ENCODE assay signal across 1 cellular context in the genomic region with DNA sequence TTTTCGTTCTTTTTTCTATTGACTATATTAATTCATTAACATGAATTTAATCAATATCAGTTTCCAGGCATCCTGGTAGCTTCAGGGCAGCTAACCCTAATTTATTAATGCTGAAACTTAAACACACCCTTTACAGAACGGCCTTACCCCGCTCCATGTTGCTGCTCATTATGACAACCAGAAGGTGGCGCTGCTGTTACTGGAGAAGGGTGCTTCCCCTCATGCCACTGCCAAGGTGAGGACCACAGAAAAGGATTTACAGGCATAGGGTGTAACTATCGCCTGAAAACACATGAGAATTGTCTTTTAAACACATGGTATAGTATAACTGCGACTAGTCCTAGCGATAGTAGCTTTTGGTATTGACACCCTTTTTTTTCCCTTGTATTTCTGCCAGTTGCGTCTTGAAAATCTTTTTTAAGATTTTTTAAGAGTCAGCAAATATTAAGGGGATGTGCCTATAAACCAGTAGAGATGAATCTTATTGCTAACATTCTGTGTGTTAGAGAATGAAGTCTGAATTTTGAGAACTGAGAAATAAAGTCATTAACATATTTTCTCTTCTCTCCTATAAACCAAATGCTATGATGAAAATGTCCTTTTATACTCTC.
TF ChIP-seq lines count a peak whose summit lies in the region.

No MANE protein-coding gene starts in this region.

TF ChIP-seq in GM12878, 131 proteins besides CTCF, POLR2A, EP300 and RAD21 (continued from another document):
- no peak for TF ChIP-seq ETV6 (conservative IDR thresholded peaks at IDR 0.05 in 1 of 2, IDR thresholded peaks at IDR 0.05 in 1 of 2; ENCODE audit: borderline replicate concordance in 1 of 2, low read depth in 1 of 2)
- no peak for TF ChIP-seq EGR1 (IDR thresholded peaks at IDR 0.05; ENCODE audit: borderline replicate concordance in 1 of 2, low read depth in 2 of 2, low read length in 2 of 2)
- 0 out of 3 replicates have a peak, but pooled peaks have one; percentile 32 for TF ChIP-seq POU2F2 (IDR thresholded peaks at IDR 0.05; ENCODE audit: borderline replicate concordance, low read depth, low read length)
- TF ChIP-seq YY1 (IDR thresholded peaks at IDR 0.05; ENCODE audit: low read depth, low read length) = peak; percentile 71
- peak; percentile 76 for TF ChIP-seq SMC3 (IDR thresholded peaks at IDR 0.05; ENCODE audit: borderline replicate concordance, low read length)
- TF ChIP-seq, protein P1, sequence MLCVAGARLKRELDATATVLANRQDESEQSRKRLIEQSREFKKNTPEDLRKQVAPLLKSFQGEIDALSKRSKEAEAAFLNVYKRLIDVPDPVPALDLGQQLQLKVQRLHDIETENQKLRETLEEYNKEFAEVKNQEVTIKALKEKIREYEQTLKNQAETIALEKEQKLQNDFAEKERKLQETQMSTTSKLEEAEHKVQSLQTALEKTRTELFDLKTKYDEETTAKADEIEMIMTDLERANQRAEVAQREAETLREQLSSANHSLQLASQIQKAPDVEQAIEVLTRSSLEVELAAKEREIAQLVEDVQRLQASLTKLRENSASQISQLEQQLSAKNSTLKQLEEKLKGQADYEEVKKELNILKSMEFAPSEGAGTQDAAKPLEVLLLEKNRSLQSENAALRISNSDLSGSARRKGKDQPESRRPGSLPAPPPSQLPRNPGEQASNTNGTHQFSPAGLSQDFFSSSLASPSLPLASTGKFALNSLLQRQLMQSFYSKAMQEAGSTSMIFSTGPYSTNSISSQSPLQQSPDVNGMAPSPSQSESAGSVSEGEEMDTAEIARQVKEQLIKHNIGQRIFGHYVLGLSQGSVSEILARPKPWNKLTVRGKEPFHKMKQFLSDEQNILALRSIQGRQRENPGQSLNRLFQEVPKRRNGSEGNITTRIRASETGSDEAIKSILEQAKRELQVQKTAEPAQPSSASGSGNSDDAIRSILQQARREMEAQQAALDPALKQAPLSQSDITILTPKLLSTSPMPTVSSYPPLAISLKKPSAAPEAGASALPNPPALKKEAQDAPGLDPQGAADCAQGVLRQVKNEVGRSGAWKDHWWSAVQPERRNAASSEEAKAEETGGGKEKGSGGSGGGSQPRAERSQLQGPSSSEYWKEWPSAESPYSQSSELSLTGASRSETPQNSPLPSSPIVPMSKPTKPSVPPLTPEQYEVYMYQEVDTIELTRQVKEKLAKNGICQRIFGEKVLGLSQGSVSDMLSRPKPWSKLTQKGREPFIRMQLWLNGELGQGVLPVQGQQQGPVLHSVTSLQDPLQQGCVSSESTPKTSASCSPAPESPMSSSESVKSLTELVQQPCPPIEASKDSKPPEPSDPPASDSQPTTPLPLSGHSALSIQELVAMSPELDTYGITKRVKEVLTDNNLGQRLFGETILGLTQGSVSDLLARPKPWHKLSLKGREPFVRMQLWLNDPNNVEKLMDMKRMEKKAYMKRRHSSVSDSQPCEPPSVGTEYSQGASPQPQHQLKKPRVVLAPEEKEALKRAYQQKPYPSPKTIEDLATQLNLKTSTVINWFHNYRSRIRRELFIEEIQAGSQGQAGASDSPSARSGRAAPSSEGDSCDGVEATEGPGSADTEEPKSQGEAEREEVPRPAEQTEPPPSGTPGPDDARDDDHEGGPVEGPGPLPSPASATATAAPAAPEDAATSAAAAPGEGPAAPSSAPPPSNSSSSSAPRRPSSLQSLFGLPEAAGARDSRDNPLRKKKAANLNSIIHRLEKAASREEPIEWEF (IDR thresholded peaks at IDR 0.05; ENCODE audit: insufficient replicate concordance, low read depth, low read length) = no peak
- TF ChIP-seq FOXK2 (IDR thresholded peaks at IDR 0.05) = no peak
- no peak for TF ChIP-seq SKIL (IDR thresholded peaks at IDR 0.05; ENCODE audit: low read depth, poor library complexity, severe bottlenecking)
TF ChIP-seq in GM12878: peak in this region for 4.
